In the genomic region with DNA sequence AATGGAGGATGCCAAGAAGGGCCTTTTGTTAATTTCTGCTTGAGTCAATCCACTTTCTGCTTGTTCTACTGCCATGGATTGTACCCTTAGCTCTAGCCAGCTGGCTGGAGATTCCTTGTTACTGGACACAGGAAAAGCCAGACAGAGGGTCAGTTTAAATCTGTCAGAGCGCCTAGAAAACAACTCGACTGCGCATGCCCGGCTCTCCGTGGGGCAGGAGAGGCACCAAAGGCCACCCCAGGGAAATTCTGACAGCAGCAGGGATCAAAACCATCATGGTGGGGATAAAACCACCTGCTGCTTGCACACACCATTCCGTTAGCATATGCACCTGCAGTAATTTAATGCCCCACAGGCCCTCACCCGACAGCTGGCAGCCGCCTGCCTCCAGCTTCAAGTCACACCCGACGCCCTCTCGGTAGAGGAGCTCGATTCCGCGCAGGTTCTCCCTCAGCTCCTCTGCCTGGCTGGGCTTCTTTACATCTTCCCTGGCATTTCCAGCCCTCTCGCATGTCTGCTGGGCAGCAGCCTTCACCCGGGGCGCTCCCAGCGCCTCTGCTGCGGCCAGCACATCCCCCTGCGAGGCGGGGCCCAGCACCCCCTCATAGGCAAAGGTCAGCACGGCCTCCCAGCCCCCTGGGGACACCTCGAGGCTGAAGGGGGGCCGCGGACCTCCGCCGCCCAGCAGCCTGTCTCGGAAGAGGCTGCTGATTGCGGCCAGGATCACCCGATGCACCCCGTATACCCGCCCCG, we compare ENCODE assay signal across 8 cellular contexts. TPM values are rescaled to one million over a fixed set of nuclear protein-coding genes. Genes with fewer than 3 reads are reported as not detected.
A peak's percentile ranks its signal among the peaks of the same experiment; 100 is the strongest.
DNase-seq lines count a peak whose midpoint lies in the region; ATAC-seq and TF ChIP-seq lines count a peak whose summit lies in the region.

No MANE protein-coding gene starts in this region.

- DNase-seq in NCI-H2227 (lab: John Stamatoyannopoulos, UW; ENCODE audit: unreplicated experiment) (peak; percentile 27), NCI-H2227 treated with DMSO at 0.1 percent for 48 hours (lab: John Stamatoyannopoulos, UW) (no peak), fibroblast of the aortic adventitia (ENCODE audit: low read depth) (peak; percentile 30), nephron progenitor cell (no peak), uterus (peak; percentile 73 to 78)
- no peak for DNase-seq in effector CD8-positive, alpha-beta T cell (lab: John Stamatoyannopoulos, UW)

- no peaks in the 10 kb centered on the region for H3K4me1 ChIP-seq in uterus

- intact Hi-C loops in uterus (cut with DNase I; ENCODE audit: low total_unique reads), result no loop called here

- no peaks in the 10 kb centered on the region for H3K36me3 ChIP-seq in uterus

- peak overlapping the region; percentile 68 for H3K4me3 Mint-ChIP-seq in nephron progenitor cell

- H3K4me3 ChIP-seq in fibroblast of the aortic adventitia (ENCODE audit: low read depth, low read length) (no peak overlapping the region), uterus (peak overlapping the region; percentile 28)

- H3K9me3 ChIP-seq in uterus, result no peaks in the 10 kb centered on the region

- peaks cover 7% of the 10 kb centered on the region for H3K4me1 Mint-ChIP-seq in nephron progenitor cell

- no peaks in the 10 kb centered on the region for H3K9me3 Mint-ChIP-seq in nephron progenitor cell

- TF ChIP-seq CTCF in fibroblast of the aortic adventitia (IDR thresholded peaks at IDR 0.05; ENCODE audit: insufficient read depth, low read length), result no peak
- no peak for TF ChIP-seq CTCF in nephron progenitor cell (IDR thresholded peaks at IDR 0.05)
- no peak for TF ChIP-seq CTCF in uterus (IDR thresholded peaks at IDR 0.05)

- H3K36me3 Mint-ChIP-seq in nephron progenitor cell (ENCODE audit: low read depth), result no peaks in the 10 kb centered on the region

- no peak for ATAC-seq in GM19452 (IDR thresholded peaks at IDR 0.05; ENCODE audit: unreplicated experiment)
- no peak for ATAC-seq in GM18517 (IDR thresholded peaks at IDR 0.05; ENCODE audit: unreplicated experiment)

- no peaks in the 10 kb centered on the region for H3K27me3 ChIP-seq in uterus

- H3K27me3 Mint-ChIP-seq in nephron progenitor cell (ENCODE audit: low read depth, poor library complexity), result peaks cover 25% of the 10 kb centered on the region

- H3K27ac ChIP-seq in uterus, result peak overlapping the region; percentile 69 to 76

- no peak overlapping the region for H3K27ac Mint-ChIP-seq in nephron progenitor cell

- no peak for TF ChIP-seq POLR2A in uterus (IDR thresholded peaks at IDR 0.05)

RNA-seq across cellular contexts. Expression of a gene that starts 1.1 kb away (rescaled TPM):
- total RNA-seq in fibroblast of the aortic adventitia (ENCODE audit: low replicate concordance), result 0.18 and 0.65 TPM in 2 replicates
- 1 to 10 TPM in 3 of 4 donors, not detected in 1; 1.3 to 2.8 (median 2.1) TPM for total RNA-seq in uterus

RNA-seq across cellular contexts. Expression of a gene that starts 19.7 kb away (rescaled TPM):
- 31.2 and 45.6 TPM in 2 replicates for total RNA-seq in fibroblast of the aortic adventitia (ENCODE audit: low replicate concordance)
- 100 to 1,000 TPM in 1 of 4 donors, 10 to 100 TPM in 3; 38.7 to 105 (median 53.0) TPM for total RNA-seq in uterus

RNA-seq across cellular contexts. Expression of a gene that starts 20.1 kb away (rescaled TPM):
- total RNA-seq in fibroblast of the aortic adventitia (ENCODE audit: low replicate concordance) (58.8 and 358 TPM in 2 replicates), uterus (100 to 1,000 TPM in 1 of 4 donors, 10 to 100 TPM in 3; 52.4 to 208 (median 93.3) TPM)

RNA-seq across cellular contexts. Expression of a gene that starts 21.6 kb away (rescaled TPM):
- total RNA-seq in fibroblast of the aortic adventitia (ENCODE audit: low replicate concordance) (17.7 and 17.8 TPM in 2 replicates), uterus (10 to 100 TPM; 13.5 to 44.8 (median 27.0) TPM)

RNA-seq across cellular contexts. Expression of a gene that starts 26.4 kb away (rescaled TPM):
- total RNA-seq in fibroblast of the aortic adventitia (ENCODE audit: low replicate concordance), result 23.7 and 25.3 TPM in 2 replicates
- 10 to 100 TPM; 16.4 to 39.1 (median 22.8) TPM for total RNA-seq in uterus

Comparison
In these comparisons a context has a peak if more than half of its experiments do, and no peak if none do; other contexts are left out.
1. DNase-seq: peak in NCI-H2227 (single experiment), fibroblast of the aortic adventitia (single experiment) and uterus (2 of 2); none in NCI-H2227 treated with DMSO at 0.1 percent for 48 hours (single experiment), nephron progenitor cell (single experiment) and effector CD8-positive, alpha-beta T cell (single experiment).